Comparison of ENCODE assay signal across 16 cellular contexts in the genomic region with DNA sequence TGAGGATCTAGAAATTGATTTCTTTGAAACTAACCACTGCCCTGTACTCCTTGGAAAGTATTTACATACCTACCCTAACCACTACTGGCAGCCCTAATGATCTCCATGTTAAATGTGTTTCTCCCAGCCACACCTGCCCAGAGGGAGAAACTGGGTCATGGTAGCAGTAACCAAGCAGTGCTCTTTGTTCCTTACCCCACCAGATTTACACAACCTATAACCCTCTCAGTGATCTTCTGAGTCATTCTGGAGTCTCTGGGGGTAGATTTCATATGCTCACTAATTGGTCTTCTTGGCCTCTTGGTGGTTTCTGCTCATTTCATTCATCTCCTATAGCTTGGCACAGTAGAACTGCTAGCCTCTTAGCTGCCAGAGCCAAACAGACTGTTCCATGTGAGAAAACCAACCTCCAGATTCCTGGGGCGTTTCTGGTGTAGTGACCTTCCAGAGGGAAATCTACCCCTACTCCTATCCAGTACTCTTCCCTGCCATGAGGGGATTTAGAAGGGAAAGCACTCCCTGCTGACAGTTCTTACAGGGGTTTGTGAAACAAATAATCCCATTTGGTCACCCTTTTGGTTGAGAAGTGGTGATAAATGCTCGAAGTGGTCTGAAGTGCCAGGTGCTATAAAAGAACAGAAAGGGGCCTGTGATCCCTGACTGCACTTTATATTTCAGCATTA. TPM values are rescaled to one million over a fixed set of nuclear protein-coding genes. Genes with fewer than 3 reads are reported as not detected.
DNase-seq lines count a peak whose midpoint lies in the region; ATAC-seq, FAIRE-seq and TF ChIP-seq lines count a peak whose summit lies in the region.
"Had no signal": no experiment of that assay in that cellular context is flagged by ENCODE, and none has a peak within 500 bp of the region (broad histone marks: within the 10 kb centered on the region; RNA-seq: fewer than 3 reads in every experiment).

No MANE protein-coding gene starts in this region.

- ATAC-seq in left ventricle myocardium superior (no peak), HG03159 (IDR thresholded peaks at IDR 0.05; ENCODE audit: unreplicated experiment) (peak; percentile 56), K562 (no peak), left lobe of liver (no peak)
- peak; percentile 31 to 74 for ATAC-seq in stimulated activated naive B cell treated with anti-CD40 and anti-IgM and Interleukin-4, amounts not matched to agents 10 μg/mL and 1 μg/mL and 100 μg/mL, for 72 hours (replicated peaks)
- ATAC-seq: heart right ventricle, lower lobe of right lung had no signal

- H3K4me2 ChIP-seq in K562 (ENCODE audit: insufficient read depth, low read length), result no peak overlapping the region
- H3K4me2 ChIP-seq: SK-N-SH had no signal

- no peak for TF ChIP-seq CTCF in cardiac muscle cell (IDR thresholded peaks at IDR 0.05; ENCODE audit: low read depth, low read length)
- no peak for TF ChIP-seq CTCF in K562 (IDR thresholded peaks at IDR 0.05 in 2 of 3, conservative IDR thresholded peaks at IDR 0.05 in 1 of 3; ENCODE audit: insufficient read depth in 2 of 3, low read depth in 1 of 3, low read length in 3 of 3)

- H3K9ac ChIP-seq in K562 (ENCODE audit: insufficient read depth in 1 of 2, low read depth in 2 of 2, low read length in 2 of 2), result no peak overlapping the region
- H3K9ac ChIP-seq: SK-N-SH had no signal

- H3K9me3 Mint-ChIP-seq in stimulated activated naive B cell treated with anti-CD40 and anti-IgM and Interleukin-4, amounts not matched to agents 10 μg/mL and 1 μg/mL and 100 μg/mL, for 72 hours, result no peaks in the 10 kb centered on the region

- POLR2A ChIA-PET in K562 (lab: Yijun Ruan, JAX), result no interaction called here

- no peaks in the 10 kb centered on the region for H3K27me3 ChIP-seq in cardiac muscle cell
- H3K27me3 ChIP-seq in K562 (ENCODE audit: control insufficient read depth in 2 of 2, insufficient read depth in 2 of 2, low read length in 2 of 2), result no peaks in the 10 kb centered on the region
- H3K27me3 ChIP-seq: heart right ventricle, uterus had no signal

- H3K4me1 Mint-ChIP-seq in stimulated activated naive B cell treated with anti-CD40 and anti-IgM and Interleukin-4, amounts not matched to agents 10 μg/mL and 1 μg/mL and 100 μg/mL, for 72 hours, result peaks cover 9% of the 10 kb centered on the region in 2 donors

- no peak overlapping the region for H2AFZ ChIP-seq in K562 (ENCODE audit: low read depth, low read length)

- H3K4me3 Mint-ChIP-seq in stimulated activated naive B cell treated with anti-CD40 and anti-IgM and Interleukin-4, amounts not matched to agents 10 μg/mL and 1 μg/mL and 100 μg/mL, for 72 hours, result no peak overlapping the region

- intact Hi-C loops in left ventricle myocardium superior (cut with micrococcal nuclease) (no loop called here), K562 (cut with micrococcal nuclease) (no loop called here)

- no peaks in the 10 kb centered on the region for H3K36me3 ChIP-seq in cardiac muscle cell
- H3K36me3 ChIP-seq in K562 (ENCODE audit: control insufficient read depth, insufficient read depth, low read length), result no peaks in the 10 kb centered on the region
- H3K36me3 ChIP-seq: heart right ventricle, lower lobe of right lung, uterus had no signal

- H4K20me1 ChIP-seq in K562 (replicated peaks; ENCODE audit: control insufficient read depth, insufficient read depth, low read length), result no peaks in the 10 kb centered on the region

- DNase-seq in cardiac muscle cell (ENCODE audit: low read depth in 1 of 2, low spot score in 1 of 2), result no peak
- no peak for DNase-seq in left ventricle myocardium superior
- no peak for DNase-seq in K562 (ENCODE audit: extremely low read depth in 1 of 4, low spot score in 3 of 4)
- no peak for DNase-seq in stimulated activated naive B cell treated with anti-CD40 and anti-IgM and Interleukin-4, amounts not matched to agents 10 μg/mL and 1 μg/mL and 100 μg/mL, for 72 hours
- no peak for DNase-seq in central memory CD4-positive, alpha-beta T cell
- DNase-seq in left lobe of liver (ENCODE audit: low spot score), result no peak
- no peak for DNase-seq in NCI-H146 treated with DMSO at 0.1 percent for 48 hours (lab: John Stamatoyannopoulos, UW; ENCODE audit: unreplicated experiment)
- DNase-seq: activated T-cell treated with anti-CD3 and anti-CD28 coated beads, Interleukin-2, amount 50 U/mL, for 1 hour; aorta; COR-L47; effector CD8-positive, alpha-beta T cell; heart right ventricle; lower lobe of right lung; SK-N-SH; uterus had no signal

- TF ChIP-seq POLR2A in K562 (conservative IDR thresholded peaks at IDR 0.05), result no peak

- in situ Hi-C loops in K562 (cut with MboI), result no loop called here

- H3K36me3 Mint-ChIP-seq in stimulated activated naive B cell treated with anti-CD40 and anti-IgM and Interleukin-4, amounts not matched to agents 10 μg/mL and 1 μg/mL and 100 μg/mL, for 72 hours, result peaks cover 0 to 2% of the 10 kb centered on the region in 2 donors

- no peaks in the 10 kb centered on the region for H3K9me1 ChIP-seq in K562 (ENCODE audit: control insufficient read depth, insufficient read depth, low read length)

- H3K4me1 ChIP-seq in cardiac muscle cell (ENCODE audit: low read depth) (peaks cover 28% of the 10 kb centered on the region), K562 (replicated peaks in 1 of 2; ENCODE audit: control insufficient read depth in 2 of 2, insufficient read depth in 2 of 2, low read length in 2 of 2) (peaks cover 14 to 26% of the 10 kb centered on the region in 2 experiments)
- H3K4me1 ChIP-seq: lower lobe of right lung, uterus had no signal

- H3K79me2 ChIP-seq in K562 (ENCODE audit: control insufficient read depth, insufficient read depth, low read length), result no peaks in the 10 kb centered on the region

- peak overlapping the region; percentile 58 for H3K27ac ChIP-seq in cardiac muscle cell
- H3K27ac ChIP-seq in K562 (ENCODE audit: extremely low read depth, low read depth, low read length), result no peak overlapping the region
- H3K27ac ChIP-seq: heart right ventricle, lower lobe of right lung, uterus had no signal

- FAIRE-seq in K562 (lab: Jason Lieb, UNC), result no peak

- TF ChIP-seq RAD21 in K562 (CRISPR knock-in tag; conservative IDR thresholded peaks at IDR 0.05 in 1 of 2, IDR thresholded peaks at IDR 0.05 in 1 of 2), result no peak

- no peak for TF ChIP-seq EP300 in K562 (IDR thresholded peaks at IDR 0.05; ENCODE audit: low read length)

- no peak overlapping the region for H3K27ac Mint-ChIP-seq in stimulated activated naive B cell treated with anti-CD40 and anti-IgM and Interleukin-4, amounts not matched to agents 10 μg/mL and 1 μg/mL and 100 μg/mL, for 72 hours

- CTCF ChIA-PET in K562 (lab: Yijun Ruan, JAX; ENCODE audit: low intra/inter-chr PET ratio), result interaction anchor here (0.5 kb wide), 1 partner anchor 808 kb away, joined by 3 read pairs; no protein-coding TSS in a partner anchor

- H3K9me3 ChIP-seq in cardiac muscle cell (ENCODE audit: low read depth), result no peaks in the 10 kb centered on the region
- H3K9me3 ChIP-seq in K562 (replicated peaks; ENCODE audit: control insufficient read depth, insufficient read depth, low read depth, low read length), result no peaks in the 10 kb centered on the region
- H3K9me3 ChIP-seq: heart right ventricle, lower lobe of right lung, SK-N-SH, uterus had no signal

- BruUV-seq in K562 (replicated peaks; lab: Mats Ljungman, UMichigan), result no TSS peak

- 17% methylated on average over 2 of the region's 2 CpGs for WGBS in K562 (ENCODE audit: insufficient coverage, low coverage, missing lambda C conversion rate)

- H3K27me3 Mint-ChIP-seq in stimulated activated naive B cell treated with anti-CD40 and anti-IgM and Interleukin-4, amounts not matched to agents 10 μg/mL and 1 μg/mL and 100 μg/mL, for 72 hours, result no peaks in the 10 kb centered on the region

- H3K4me3 ChIP-seq in cardiac muscle cell (no peak overlapping the region), K562 (no peak overlapping the region)
- H3K4me3 ChIP-seq: heart right ventricle, lower lobe of right lung, uterus had no signal

TF ChIP-seq in K562, 482 proteins besides CTCF, POLR2A, EP300 and RAD21:
- TF ChIP-seq XRCC5 (IDR thresholded peaks at IDR 0.05; ENCODE audit: low read depth, low read length) (no peak), KDM1A (IDR thresholded peaks at IDR 0.05) (peak; percentile 53)

RNA-seq across cellular contexts. Expression of a gene that starts 36.2 kb away (rescaled TPM):
- total RNA-seq in cardiac muscle cell, result 8.8 and 15.5 TPM in 2 replicates
- polyA plus RNA-seq in cardiac muscle cell, result 7.2 and 11.5 TPM in 2 replicates
- total RNA-seq in left ventricle myocardium superior, result 7.7 TPM
- 95.5 and 187 TPM in 2 replicates for total RNA-seq in K562 (2011; cell fraction: chromatin; rRNA removed; ENCODE audit: low replicate concordance)
- total RNA-seq in K562 (2011; cell fraction: nucleolus; rRNA removed), result 53.9 and 56.3 TPM in 2 replicates
- 89.7 and 114 TPM in 2 replicates for total RNA-seq in K562 (2011; cell fraction: nucleoplasm; rRNA removed)
- total RNA-seq in K562 (2014; rRNA removed), result 6.2 and 11.8 TPM in 2 replicates
- 17.9 and 23.7 TPM in 2 replicates for total RNA-seq in K562 (2014; rRNA removed; fragmentation: Illumina TruSeq; extraction: Trizol)
- 19.7 and 22.4 TPM in 2 replicates for total RNA-seq in K562 (2015; rRNA removed; fragmentation: Illumina TruSeq; extraction: Trizol)
- 13.7 and 15.6 TPM in 2 replicates for total RNA-seq in K562 (2021)
- polyA plus RNA-seq in K562 (2011; rRNA removed), result 28.1 and 28.5 TPM in 2 replicates
- 10.5 and 18.9 TPM in 2 replicates for polyA plus RNA-seq in K562 (2011; cell fraction: cytosol; rRNA removed)
- 41.4 and 45.7 TPM in 2 replicates for polyA plus RNA-seq in K562 (2011; cell fraction: nucleus; rRNA removed)
- 5.2 and 6.4 TPM in 2 replicates for polyA plus RNA-seq in K562 (2012)
- 10.1 and 12.4 TPM in 2 replicates for polyA plus RNA-seq in K562 (2014; fragmentation: Illumina TruSeq; extraction: Trizol)
- 1 to 10 TPM; 1.8 to 3.3 TPM for polyA plus RNA-seq in K562 (2014; fragmentation: Nextera tagmentation; extraction: Ambion mirVana)
- 8.5 and 11.5 TPM in 2 replicates for polyA plus RNA-seq in K562 (2014; rRNA removed)
- 53.8 and 63.7 TPM in 2 replicates for polyA minus RNA-seq in K562 (2011; rRNA and poly(A)+ RNA removed)
- 16.4 and 17.7 TPM in 2 replicates for polyA minus RNA-seq in K562 (2011; cell fraction: cytosol; rRNA and poly(A)+ RNA removed)
- 23.0 and 42.1 TPM in 2 replicates for polyA minus RNA-seq in K562 (2011; cell fraction: nucleus; rRNA and poly(A)+ RNA removed)
- 4.9 TPM for total RNA-seq in left lobe of liver

Comparison
In these comparisons a context has a peak if more than half of its experiments do, and no peak if none do; other contexts are left out.
1. ATAC-seq: peak in HG03159 (single experiment) and stimulated activated naive B cell treated with anti-CD40 and anti-IgM and Interleukin-4, amounts not matched to agents 10 μg/mL and 1 μg/mL and 100 μg/mL, for 72 hours (2 of 2); none in left ventricle myocardium superior (single experiment), K562 (single experiment) and left lobe of liver (single experiment).